In genomic region chr16:2660755-2661373, GRCh38 we compare ENCODE assay signal across 9 cellular contexts. TPM values are rescaled to one million over a fixed set of nuclear protein-coding genes. Genes with fewer than 3 reads are reported as not detected.
DNase-seq lines count a peak whose midpoint lies in the region; ATAC-seq, FAIRE-seq and TF ChIP-seq lines count a peak whose summit lies in the region.
"Not testable (repeated sequence)": the region's sequence is repeated elsewhere in the genome, so short reads cannot be mapped to it uniquely, and the experiment has no call there.
"Had no signal": no experiment of that assay in that cellular context is flagged by ENCODE, and none has a peak within 500 bp of the region (broad histone marks: within the 10 kb centered on the region; RNA-seq: fewer than 3 reads in every experiment).

No MANE protein-coding gene starts in this region.

- peaks cover 32% of the 10 kb centered on the region for H3K4me1 Mint-ChIP-seq in activated naive CD4-positive, alpha-beta T cell treated with anti-CD3 and anti-CD28 coated beads, Interleukin-2, amount 10 ng/mL, durations not matched to agents 7 days and 5 days
- H3K4me1 Mint-ChIP-seq in endodermal cell (peaks cover 24% of the 10 kb centered on the region), immature natural killer cell (peaks cover 9 to 19% of the 10 kb centered on the region in 2 donors)

- not testable (repeated sequence) for H3K27ac Mint-ChIP-seq in activated naive CD4-positive, alpha-beta T cell treated with anti-CD3 and anti-CD28 coated beads, Interleukin-2, amount 10 ng/mL, durations not matched to agents 7 days and 5 days; endodermal cell
- peak overlapping the region in 4 of 6 donors; percentile 32 to 47 (median 40) for H3K27ac Mint-ChIP-seq in immature natural killer cell

- not testable (repeated sequence) for H3K27me3 ChIP-seq in KMS-11 (ENCODE audit: insufficient read depth, low read depth); endodermal cell (ENCODE audit: control insufficient read depth, insufficient read depth, low read length, poor library complexity, severe bottlenecking); ovary; upper lobe of left lung

- TF ChIP-seq EP300 in ovary (IDR thresholded peaks at IDR 0.05); upper lobe of left lung (IDR thresholded peaks at IDR 0.05): not testable (repeated sequence)

- H3K9me3 ChIP-seq in endodermal cell (ENCODE audit: control insufficient read depth, low read length); ovary; upper lobe of left lung: not testable (repeated sequence)

- not testable (repeated sequence) for H2AFZ ChIP-seq in KMS-11 (ENCODE audit: low read depth)

- H3K79me2 ChIP-seq in KMS-11 (ENCODE audit: insufficient read depth, low read depth), result not testable (repeated sequence)

- not testable (repeated sequence) for H4K20me1 ChIP-seq in KMS-11 (ENCODE audit: insufficient read depth)

- not testable (repeated sequence) for H3K36me3 Mint-ChIP-seq in activated naive CD4-positive, alpha-beta T cell treated with anti-CD3 and anti-CD28 coated beads, Interleukin-2, amount 10 ng/mL, durations not matched to agents 7 days and 5 days; endodermal cell (ENCODE audit: low read depth)
- peaks cover 0 to 16% (median 6%) of the 10 kb centered on the region in 3 donors for H3K36me3 Mint-ChIP-seq in immature natural killer cell

- not testable (repeated sequence) for H3K4me3 ChIP-seq in KMS-11 (IDR thresholded peaks at IDR 0.05; ENCODE audit: insufficient read depth, low read depth, low read length); endodermal cell (ENCODE audit: low read length); ovary; upper lobe of left lung

- not testable (repeated sequence) for FAIRE-seq in D721Med (lab: Jason Lieb, UNC)

- ATAC-seq in upper lobe of left lung (ENCODE audit: low FRiP score in 2 of 2), result not testable (repeated sequence)

- not testable (repeated sequence) for H3K4me3 Mint-ChIP-seq in activated naive CD4-positive, alpha-beta T cell treated with anti-CD3 and anti-CD28 coated beads, Interleukin-2, amount 10 ng/mL, durations not matched to agents 7 days and 5 days; endodermal cell; immature natural killer cell

- H3K27me3 Mint-ChIP-seq in activated naive CD4-positive, alpha-beta T cell treated with anti-CD3 and anti-CD28 coated beads, Interleukin-2, amount 10 ng/mL, durations not matched to agents 7 days and 5 days, result peaks cover 30% of the 10 kb centered on the region
- peaks cover 17% of the 10 kb centered on the region for H3K27me3 Mint-ChIP-seq in endodermal cell (ENCODE audit: insufficient read depth)
- H3K27me3 Mint-ChIP-seq in immature natural killer cell (ENCODE audit: low read depth in 3 of 3), result not testable (repeated sequence)

- WGBS in endodermal cell (ENCODE audit: insufficient coverage in 1 of 2, insufficient read length in 1 of 2), 2 experiments, result 52 to 54% methylated on average over 2 to 15 of the region's 21 CpGs
- WGBS in ovary, 3 donors, result 36 to 42% (median 40%) methylated on average over 21 of the region's 21 CpGs
- 46 to 67% methylated on average over 10 to 18 of the region's 21 CpGs for WGBS in upper lobe of left lung, 2 donors

- TF ChIP-seq CTCF in D721Med (IDR thresholded peaks at IDR 0.05; ENCODE audit: insufficient read depth, missing control alignments) (peak; percentile 24), KMS-11 (conservative IDR thresholded peaks at IDR 0.05; ENCODE audit: low read depth, low read length) (peak; percentile 44), endodermal cell (conservative IDR thresholded peaks at IDR 0.05) (peak; percentile 74), ovary (IDR thresholded peaks at IDR 0.05) (peak in 2 of 3 donors; percentile 33 to 35), upper lobe of left lung (IDR thresholded peaks at IDR 0.05) (peak; percentile 23 to 56 (median 50))

- CTCF ChIA-PET in activated naive CD4-positive, alpha-beta T cell treated with anti-CD3 and anti-CD28 coated beads, Interleukin-2, amount 10 ng/mL, durations not matched to agents 7 days and 5 days (lab: Charles Lee), result interaction anchor here (1.5 kb wide), 1 partner anchor 11 kb away, joined by 5 read pairs; no protein-coding TSS in a partner anchor

- DNase-seq in D721Med (ENCODE audit: insufficient read length, low spot score), result peak; percentile 5
- peak; percentile 14 for DNase-seq in T-helper 9 cell
- DNase-seq in activated naive CD4-positive, alpha-beta T cell treated with anti-CD3 and anti-CD28 coated beads, Interleukin-2, amount 10 ng/mL, durations not matched to agents 7 days and 5 days, result peak; percentile 49
- peak; percentile 73 for DNase-seq in endodermal cell
- DNase-seq in immature natural killer cell, result peak; percentile 29 to 39 (median 36)
- DNase-seq in ovary, result peak in 1 of 5 donors; percentile 42
- not testable (repeated sequence) for DNase-seq in upper lobe of left lung

- not testable (repeated sequence) for H3K36me3 ChIP-seq in KMS-11 (ENCODE audit: insufficient read depth); endodermal cell (ENCODE audit: control insufficient read depth, insufficient read depth, low read length); ovary; upper lobe of left lung

- H3K27ac ChIP-seq in KMS-11; endodermal cell (ENCODE audit: low read depth, low read length); ovary; upper lobe of left lung: not testable (repeated sequence)

- H3K4me2 ChIP-seq in KMS-11, result not testable (repeated sequence)

- not testable (repeated sequence) for TF ChIP-seq POLR2A in ovary (IDR thresholded peaks at IDR 0.05); upper lobe of left lung (IDR thresholded peaks at IDR 0.05)

- not testable (repeated sequence) for H3K4me1 ChIP-seq in KMS-11 (ENCODE audit: low read depth, poor library complexity, severe bottlenecking); ovary (ENCODE audit: insufficient read depth); upper lobe of left lung
- peaks cover 10% of the 10 kb centered on the region for H3K4me1 ChIP-seq in endodermal cell (ENCODE audit: control insufficient read depth, insufficient read depth, low read length)

- intact Hi-C loops in ovary (cut with DNase I), result not testable (repeated sequence)

- not testable (repeated sequence) for H3K9ac ChIP-seq in KMS-11; endodermal cell (ENCODE audit: extremely low read depth, low read length, poor library complexity, severe bottlenecking)

- H3K9me3 Mint-ChIP-seq in activated naive CD4-positive, alpha-beta T cell treated with anti-CD3 and anti-CD28 coated beads, Interleukin-2, amount 10 ng/mL, durations not matched to agents 7 days and 5 days; endodermal cell; immature natural killer cell: not testable (repeated sequence)

RNA-seq across cellular contexts. Expression of gene KCTD5, which starts 21.5 kb away (rescaled TPM):
- total RNA-seq in endodermal cell, result 10 to 100 TPM; 29.8 to 32.6 TPM
- polyA plus RNA-seq in endodermal cell (2013, experiment 1 of 2), result 26.2 TPM
- polyA plus RNA-seq in endodermal cell (2013, experiment 2 of 2), result 27.1 TPM
- 10 to 100 TPM; 22.2 to 38.9 (median 25.9) TPM for polyA plus RNA-seq in immature natural killer cell
- total RNA-seq in ovary, result 10 to 100 TPM; 12.4 to 19.8 (median 14.3) TPM
- 10 to 100 TPM; 12.2 to 12.4 TPM for polyA plus RNA-seq in ovary
- 10 to 100 TPM; 25.7 to 45.5 (median 33.0) TPM for total RNA-seq in upper lobe of left lung

RNA-seq across cellular contexts. Expression of gene PRSS27, which starts 59.2 kb away (rescaled TPM):
- total RNA-seq in endodermal cell (1 to 10 TPM; 3.7 to 4.2 TPM), ovary (1 to 10 TPM in 3 of 7 donors, under 1 TPM in 4; 0.46 to 1.3 (median 0.92) TPM), upper lobe of left lung (1 to 10 TPM in 5 of 6 donors, under 1 TPM in 1; 0.91 to 8.1 (median 1.8) TPM)
- polyA plus RNA-seq in endodermal cell (2013, experiment 1 of 2), result 4.2 TPM
- 2.7 TPM for polyA plus RNA-seq in endodermal cell (2013, experiment 2 of 2)
- polyA plus RNA-seq in immature natural killer cell (under 1 TPM in 1 of 3 donors, not detected in 2; 0.18 TPM), ovary (1 to 10 TPM in 1 of 2 donors, not detected in 1; 1.3 TPM)
- total RNA-seq: Daoy had no signal

Comparison
In these comparisons a context has a peak if more than half of its experiments do, and no peak if none do; other contexts are left out.
1. CTCF ChIP-seq: peak in every context shown above with its lines; median percentile 74 in endodermal cell; 50 in upper lobe of left lung; 44 in KMS-11; 34 in ovary; 24 in D721Med.